14 cellular contexts compared by ENCODE assay signal in genomic region chr15:31300981-31301686, GRCh38. TPM values are rescaled to one million over a fixed set of nuclear protein-coding genes. Genes with fewer than 3 reads are reported as not detected.
DNase-seq lines count a peak whose midpoint lies in the region; ATAC-seq and TF ChIP-seq lines count a peak whose summit lies in the region.
"Had no signal": no experiment of that assay in that cellular context is flagged by ENCODE, and none has a peak within 500 bp of the region (broad histone marks: within the 10 kb centered on the region; RNA-seq: fewer than 3 reads in every experiment).

No MANE protein-coding gene starts in this region.

- TF ChIP-seq CTCF in OCI-LY7 (conservative IDR thresholded peaks at IDR 0.05; ENCODE audit: low read length) (no peak), tibial nerve (IDR thresholded peaks at IDR 0.05) (no peak)

- no peaks in the 10 kb centered on the region for H3K36me3 ChIP-seq in OCI-LY7 (ENCODE audit: insufficient read depth, low read length)
- no peaks in the 10 kb centered on the region for H3K36me3 ChIP-seq in tibial nerve
- H3K36me3 ChIP-seq: transverse colon had no signal

- TF ChIP-seq POLR2A in tibial nerve (IDR thresholded peaks at IDR 0.05), result no peak

- TF ChIP-seq EP300 in tibial nerve (IDR thresholded peaks at IDR 0.05), result no peak

- BruUV-seq in OCI-LY7 (replicated peaks; lab: Mats Ljungman, UMichigan), result no TSS peak

- H3K4me1 ChIP-seq in OCI-LY7 (ENCODE audit: insufficient read depth, low read length, poor library complexity, severe bottlenecking) (peaks cover 83% of the 10 kb centered on the region), tibial nerve (peaks cover 0 to 68% (median 21%) of the 10 kb centered on the region in 4 donors)

- H3K4me3 ChIP-seq in OCI-LY7 (ENCODE audit: low read depth, low read length, poor library complexity, severe bottlenecking) (peak overlapping the region; percentile 43), tibial nerve (no peak overlapping the region)
- H3K4me3 ChIP-seq: transverse colon had no signal

- H3K4me2 ChIP-seq in OCI-LY7 (ENCODE audit: low read length), result peak overlapping the region; percentile 65

- H3K27ac ChIP-seq in OCI-LY7 (ENCODE audit: low read depth, low read length, poor library complexity, severe bottlenecking), result peak overlapping the region; percentile 87
- peak overlapping the region; percentile 66 for H3K27ac ChIP-seq in layer of hippocampus (ENCODE audit: low read depth, low read length)
- H3K27ac ChIP-seq in tibial nerve, result peak overlapping the region in 3 of 4 donors; percentile 66 to 83 (median 78)
- H3K27ac ChIP-seq: transverse colon had no signal

- DNase-seq in activated effector memory CD4-positive, alpha-beta T cell treated with anti-CD3 and anti-CD28 coated beads, Interleukin-2, amount 50 U/mL, for 16 hours, result peak; percentile 47
- no peak for DNase-seq in activated effector memory CD4-positive, alpha-beta T cell treated with Interleukin-2 at 50 U/mL for 16 hours
- no peak for DNase-seq in OCI-LY7 (ENCODE audit: low spot score)
- DNase-seq in tibial nerve (ENCODE audit: low spot score in 2 of 2), result peak in 1 of 2 donors; percentile 13
- DNase-seq in stimulated activated CD4-positive, alpha-beta T cell treated with anti-CD3 and anti-CD28 coated beads, Interleukin-12 subunit alpha, Interleukin-12 subunit beta, amount 100 ng/mL, for 4 hours, result no peak
- DNase-seq: activated CD4-positive, alpha-beta T cell treated with anti-CD3 and anti-CD28 coated beads, Interleukin-2, amount 50 U/mL, for 1 hour; dermis blood vessel endothelial cell; GDM1; mammary epithelial cell; SW 1271; transverse colon had no signal

- H3K9me3 ChIP-seq in OCI-LY7 (ENCODE audit: low read length), result no peaks in the 10 kb centered on the region
- no peaks in the 10 kb centered on the region for H3K9me3 ChIP-seq in tibial nerve
- H3K9me3 ChIP-seq: transverse colon had no signal

- ATAC-seq in GM19463 (IDR thresholded peaks at IDR 0.05; ENCODE audit: unreplicated experiment), result no peak
- no peak for ATAC-seq in GM21737 (IDR thresholded peaks at IDR 0.05; ENCODE audit: unreplicated experiment)

- intact Hi-C loops in OCI-LY7 (cut with micrococcal nuclease; ENCODE audit: unreplicated experiment), result no loop called here

- H3K27me3 ChIP-seq in layer of hippocampus (ENCODE audit: control insufficient read depth, insufficient read depth, low read length) (no peaks in the 10 kb centered on the region), tibial nerve (no peaks in the 10 kb centered on the region)
- H3K27me3 ChIP-seq: transverse colon had no signal

- CTCF ChIA-PET in OCI-LY7 (lab: Charles Lee; ENCODE audit: unreplicated experiment), result interaction anchor here (0.6 to 0.7 kb wide), 2 partner anchors 57 to 101 kb away, joined by 3 read pairs; no protein-coding TSS in a partner anchor

- peak overlapping the region; percentile 70 for H2AFZ ChIP-seq in OCI-LY7 (ENCODE audit: low read length)

- no peaks in the 10 kb centered on the region for H3K9me2 ChIP-seq in OCI-LY7 (ENCODE audit: insufficient read depth, low read length)

- POLR2A ChIA-PET in OCI-LY7 (lab: Charles Lee), result interaction anchor here (0.6 to 1.0 kb wide), 3 partner anchors 26 to 69 kb away, joined by 3 to 4 read pairs (median 3); no protein-coding TSS in a partner anchor

- H3K79me2 ChIP-seq in OCI-LY7 (ENCODE audit: insufficient read depth, low read depth, low read length), result no peaks in the 10 kb centered on the region

- H4K20me1 ChIP-seq in OCI-LY7 (ENCODE audit: insufficient read depth, low read length), result no peaks in the 10 kb centered on the region

- WGBS in tibial nerve, 2 donors, result 52 to 55% methylated on average over 14 to 17 of the region's 17 CpGs

RNA-seq across cellular contexts. Expression of gene KLF13, which starts 25.5 kb away (rescaled TPM):
- total RNA-seq in OCI-LY7 (2014; rRNA removed; shearing (Covaris generic)), result 62.0 and 64.6 TPM in 2 replicates
- total RNA-seq in OCI-LY7 (2022), result 62.6 and 63.2 TPM in 2 replicates
- total RNA-seq in tibial nerve, result 10 to 100 TPM; 61.2 to 77.9 (median 75.1) TPM
